ENCODE assay signal across 34 cellular contexts in genomic region chr15:58124585-58124984, GRCh38. TPM values are rescaled to one million over a fixed set of nuclear protein-coding genes. Genes with fewer than 3 reads are reported as not detected.
"Had no signal": no experiment of that assay in that cellular context is flagged by ENCODE, and none has a peak within 500 bp of the region (broad histone marks: within the 10 kb centered on the region; RNA-seq: fewer than 3 reads in every experiment).

No MANE protein-coding gene starts in this region.

- H3K27me3 ChIP-seq: ascending aorta, breast epithelium, gastroesophageal sphincter, heart right ventricle had no signal

- H3K36me3 ChIP-seq: ascending aorta, breast epithelium, esophagus muscularis mucosa, gastroesophageal sphincter, heart right ventricle had no signal

- H3K27me3 Mint-ChIP-seq: dendritic cell treated with granulocyte-macrophage colony-stimulating factor and Interleukin-4, amounts not matched to agents 40 ng/mL and 50 ng/mL, for 4 days had no signal

- H3K4me1 ChIP-seq: ascending aorta, breast epithelium, esophagus muscularis mucosa, gastroesophageal sphincter, heart right ventricle had no signal

- H3K27ac Mint-ChIP-seq: activated CD4-positive, alpha-beta memory T cell treated with anti-CD3 and anti-CD28 coated beads, Interleukin-2, amount 10 ng/mL, durations not matched to agents 7 days and 5 days; activated CD4-positive, alpha-beta T cell treated with anti-CD3 and anti-CD28 coated beads, Interleukin-2, amount 10 ng/mL, durations not matched to agents 7 days and 5 days; activated naive CD4-positive, alpha-beta T cell treated with anti-CD3 and anti-CD28 coated beads, Interleukin-2, amount 10 ng/mL, durations not matched to agents 7 days and 5 days; activated naive CD4-positive, alpha-beta T cell treated with anti-CD3 and anti-CD28 coated beads, Interleukin-2, amount 50 U/mL, for 72 hours; activated naive CD8-positive, alpha-beta T cell treated with anti-CD3 and anti-CD28 coated beads, Interleukin-2, amount 10 ng/mL, durations not matched to agents 7 days and 5 days; activated T-cell treated with anti-CD3 and anti-CD28 coated beads, Interleukin-2, amount 50 U/mL, for 24 hours; activated T-cell treated with anti-CD3 and anti-CD28 coated beads, Interleukin-2, amount 50 U/mL, for 72 hours; brain; dendritic cell treated with granulocyte-macrophage colony-stimulating factor and Interleukin-4, amounts not matched to agents 40 ng/mL and 50 ng/mL, for 4 days; effector memory CD8-positive, alpha-beta T cell; T-helper 17 cell; T-helper 2 cell treated with Interferon-gamma antibody and Interleukin-4, amounts not matched to agents 5 μg/mL and 100 μg/mL, for 36 hours; WTC11 had no signal

- H3K4me3 ChIP-seq: ascending aorta, breast epithelium, coronary artery, esophagus muscularis mucosa, gastroesophageal sphincter, heart right ventricle had no signal

- H3K4me3 Mint-ChIP-seq: activated CD4-positive, alpha-beta memory T cell treated with anti-CD3 and anti-CD28 coated beads, Interleukin-2, amount 10 ng/mL, durations not matched to agents 7 days and 5 days; activated CD4-positive, alpha-beta T cell treated with anti-CD3 and anti-CD28 coated beads, Interleukin-2, amount 10 ng/mL, durations not matched to agents 7 days and 5 days; activated naive CD4-positive, alpha-beta T cell treated with anti-CD3 and anti-CD28 coated beads, Interleukin-2, amount 10 ng/mL, durations not matched to agents 7 days and 5 days; activated naive CD8-positive, alpha-beta T cell treated with anti-CD3 and anti-CD28 coated beads, Interleukin-2, amount 10 ng/mL, durations not matched to agents 7 days and 5 days; activated T-cell treated with anti-CD3 and anti-CD28 coated beads, Interleukin-2, amount 50 U/mL, for 24 hours; activated T-cell treated with anti-CD3 and anti-CD28 coated beads, Interleukin-2, amount 50 U/mL, for 72 hours; brain; central memory CD8-positive, alpha-beta T cell; dendritic cell treated with granulocyte-macrophage colony-stimulating factor and Interleukin-4, amounts not matched to agents 40 ng/mL and 50 ng/mL, for 4 days; effector memory CD8-positive, alpha-beta T cell; T-helper 17 cell; T-helper 2 cell treated with Interferon-gamma antibody and Interleukin-4, amounts not matched to agents 5 μg/mL and 100 μg/mL, for 36 hours; WTC11 had no signal

- DNase-seq: activated CD4-positive, alpha-beta memory T cell treated with anti-CD3 and anti-CD28 coated beads, Interleukin-2, amount 10 ng/mL, durations not matched to agents 7 days and 5 days; activated CD4-positive, alpha-beta T cell treated with anti-CD3 and anti-CD28 coated beads for 1 hour; activated CD4-positive, alpha-beta T cell treated with anti-CD3 and anti-CD28 coated beads for 4 hours; activated CD4-positive, alpha-beta T cell treated with anti-CD3 and anti-CD28 coated beads, Interleukin-2, amount 10 ng/mL, durations not matched to agents 7 days and 5 days; activated CD4-positive, alpha-beta T cell treated with anti-CD3 and anti-CD28 coated beads, Interleukin-2, amount 50 U/mL, for 4 hours; activated CD8-positive, alpha-beta memory T cell treated with anti-CD3 and anti-CD28 coated beads, Interleukin-2, amount 50 U/mL, for 48 hours; activated gamma-delta T cell; activated naive CD4-positive, alpha-beta T cell; activated naive CD4-positive, alpha-beta T cell treated with anti-CD3 and anti-CD28 coated beads, Interleukin-2, amount 10 ng/mL, durations not matched to agents 7 days and 5 days; activated naive CD8-positive, alpha-beta T cell treated with anti-CD3 and anti-CD28 coated beads, Interleukin-2, amount 10 ng/mL, durations not matched to agents 7 days and 5 days; activated T-cell treated with anti-CD3 and anti-CD28 coated beads for 4 hours; activated T-cell treated with anti-CD3 and anti-CD28 coated beads, Interleukin-2, amount 50 U/mL, for 24 hours; activated T-cell treated with anti-CD3 and anti-CD28 coated beads, Interleukin-2, amount 50 U/mL, for 72 hours; effector CD4-positive, alpha-beta T cell; effector memory CD8-positive, alpha-beta T cell; foreskin melanocyte; heart right ventricle; T-helper 1 cell; T-helper 17 cell; T1000 had no signal

- H3K27ac ChIP-seq: ascending aorta, breast epithelium, coronary artery, esophagus muscularis mucosa, gastroesophageal sphincter, heart right ventricle, VCaP had no signal

- H3K4me1 Mint-ChIP-seq: activated CD4-positive, alpha-beta memory T cell treated with anti-CD3 and anti-CD28 coated beads, Interleukin-2, amount 10 ng/mL, durations not matched to agents 7 days and 5 days; activated CD4-positive, alpha-beta T cell treated with anti-CD3 and anti-CD28 coated beads, Interleukin-2, amount 10 ng/mL, durations not matched to agents 7 days and 5 days; activated naive CD4-positive, alpha-beta T cell treated with anti-CD3 and anti-CD28 coated beads, Interleukin-2, amount 10 ng/mL, durations not matched to agents 7 days and 5 days; activated naive CD8-positive, alpha-beta T cell treated with anti-CD3 and anti-CD28 coated beads, Interleukin-2, amount 10 ng/mL, durations not matched to agents 7 days and 5 days; brain; central memory CD8-positive, alpha-beta T cell; T-helper 17 cell had no signal

- H3K36me3 Mint-ChIP-seq: activated naive CD4-positive, alpha-beta T cell treated with anti-CD3 and anti-CD28 coated beads, Interleukin-2, amount 10 ng/mL, durations not matched to agents 7 days and 5 days; activated naive CD4-positive, alpha-beta T cell treated with anti-CD3 and anti-CD28 coated beads, Interleukin-2, amount 50 U/mL, for 72 hours; activated naive CD8-positive, alpha-beta T cell treated with anti-CD3 and anti-CD28 coated beads, Interleukin-2, amount 10 ng/mL, durations not matched to agents 7 days and 5 days; brain had no signal

- H3K9me3 Mint-ChIP-seq: activated CD4-positive, alpha-beta memory T cell treated with anti-CD3 and anti-CD28 coated beads, Interleukin-2, amount 10 ng/mL, durations not matched to agents 7 days and 5 days; activated T-cell treated with anti-CD3 and anti-CD28 coated beads, Interleukin-2, amount 50 U/mL, for 72 hours; central memory CD8-positive, alpha-beta T cell; dendritic cell treated with granulocyte-macrophage colony-stimulating factor and Interleukin-4, amounts not matched to agents 40 ng/mL and 50 ng/mL, for 4 days; effector memory CD8-positive, alpha-beta T cell had no signal

RNA-seq across cellular contexts. Expression of gene AQP9, which starts 13.6 kb away (rescaled TPM):
- total RNA-seq: activated CD4-positive, alpha-beta memory T cell treated with anti-CD3 and anti-CD28 coated beads, Interleukin-2, amount 10 ng/mL, durations not matched to agents 7 days and 5 days; activated CD4-positive, alpha-beta T cell treated with anti-CD3 and anti-CD28 coated beads, Interleukin-2, amount 10 ng/mL, durations not matched to agents 7 days and 5 days; activated naive CD4-positive, alpha-beta T cell treated with anti-CD3 and anti-CD28 coated beads, Interleukin-2, amount 50 U/mL, for 72 hours; epithelial cell of proximal tubule; glomerular endothelial cell had no signal

RNA-seq across cellular contexts. Expression of gene ALDH1A2, which starts 59.1 kb away (rescaled TPM):
- total RNA-seq: activated CD4-positive, alpha-beta T cell treated with anti-CD3 and anti-CD28 coated beads, Interleukin-2, amount 10 ng/mL, durations not matched to agents 7 days and 5 days; activated naive CD4-positive, alpha-beta T cell treated with anti-CD3 and anti-CD28 coated beads, Interleukin-2, amount 50 U/mL, for 72 hours had no signal
